Comparison of ENCODE assay signal across 9 cellular contexts in the genomic region with DNA sequence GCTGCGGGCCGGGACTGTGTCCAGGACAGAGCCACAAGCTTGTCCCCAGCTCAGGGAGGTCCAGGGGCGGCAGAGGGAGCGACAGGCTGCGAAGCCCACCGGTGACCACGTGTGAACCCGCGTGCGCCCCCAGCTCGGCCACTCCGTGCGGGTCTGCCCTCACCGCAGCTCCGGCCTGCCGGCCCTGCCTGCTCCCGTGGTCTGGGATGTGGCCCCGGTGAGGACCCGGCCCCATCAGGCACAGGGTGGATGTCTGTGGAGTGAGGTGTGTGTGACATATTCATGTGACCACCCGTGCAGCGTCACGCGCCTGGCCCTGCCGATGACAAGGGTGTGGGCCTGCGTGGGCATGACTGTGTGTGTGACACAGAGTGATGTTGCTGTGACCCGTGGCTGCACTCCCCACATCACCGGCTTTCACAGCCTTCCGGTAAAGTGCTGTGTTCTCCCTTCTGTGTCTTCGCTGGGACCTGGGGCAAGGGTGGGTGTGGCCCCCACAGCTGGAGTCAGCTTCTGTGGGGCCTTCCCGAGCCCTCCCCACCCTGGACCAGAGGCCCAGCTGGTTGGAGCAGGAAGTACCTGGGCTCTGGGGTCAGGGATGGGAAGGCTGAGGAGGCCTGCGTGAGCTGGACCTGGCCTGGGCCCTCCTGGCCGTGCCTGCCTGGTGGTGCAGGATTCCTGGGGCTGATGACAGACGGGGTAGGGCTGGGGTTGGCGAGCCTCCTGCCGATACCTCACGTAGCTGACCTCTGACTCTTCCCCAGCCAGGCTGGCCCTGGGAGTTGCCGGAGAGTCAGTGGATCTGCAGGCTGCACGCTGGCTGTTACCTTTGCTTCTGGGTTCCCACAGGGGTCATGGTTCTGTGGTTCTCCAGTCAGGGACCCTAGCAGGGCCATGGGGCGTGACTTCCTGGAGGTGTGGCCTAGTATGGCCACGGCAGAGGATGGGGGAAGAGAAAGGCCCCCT. TPM values are rescaled to one million over a fixed set of nuclear protein-coding genes. Genes with fewer than 3 reads are reported as not detected.
A peak's percentile ranks its signal among the peaks of the same experiment; 100 is the strongest.
DNase-seq lines count a peak whose midpoint lies in the region; ATAC-seq and TF ChIP-seq lines count a peak whose summit lies in the region.
"Had no signal": no experiment of that assay in that cellular context is flagged by ENCODE, and none has a peak within 500 bp of the region (broad histone marks: within the 10 kb centered on the region; RNA-seq: fewer than 3 reads in every experiment).

No MANE protein-coding gene starts in this region.

- TF ChIP-seq CTCF in heart left ventricle (IDR thresholded peaks at IDR 0.05) (no peak), vagina (IDR thresholded peaks at IDR 0.05) (no peak)

- no peak for DNase-seq in heart left ventricle
- no peak for DNase-seq in Right ventricle myocardium inferior (ENCODE audit: missing footprints)
- no peak for DNase-seq in T-helper 17 cell
- no peak for DNase-seq in vagina (ENCODE audit: extremely low spot score in 2 of 2)
- DNase-seq in kidney glomerular epithelial cell (lab: John Stamatoyannopoulos, UW) = no peak

- no peak overlapping the region for H3K27ac Mint-ChIP-seq in T-helper 17 cell

- WGBS in heart left ventricle, 4 donors = 53 to 63% (median 61%) methylated on average over 28 to 40 of the region's 40 CpGs

- H3K4me1 ChIP-seq in heart left ventricle (peaks cover 0 to 19% (median 9%) of the 10 kb centered on the region in 12 donors), iPS-20b (ENCODE audit: insufficient read depth, low read length) (no peaks in the 10 kb centered on the region), vagina (peaks cover 21% of the 10 kb centered on the region)

- ATAC-seq in heart left ventricle (peak in 1 of 4 donors; percentile 4), Right ventricle myocardium inferior (no peak), T-helper 17 cell (no peak), GM18519 (IDR thresholded peaks at IDR 0.05; ENCODE audit: low FRiP score, unreplicated experiment) (no peak), GM19395 (IDR thresholded peaks at IDR 0.05; ENCODE audit: unreplicated experiment) (no peak)

- intact Hi-C loops in heart left ventricle (cut with DNase I) (no loop called here), Right ventricle myocardium inferior (cut with DNase I) (no loop called here), vagina (cut with DNase I) (no loop called here)

- no peaks in the 10 kb centered on the region for H3K36me3 ChIP-seq in heart left ventricle
- no peaks in the 10 kb centered on the region for H3K36me3 ChIP-seq in iPS-20b (ENCODE audit: insufficient read depth, low read depth, low read length)
- no peaks in the 10 kb centered on the region for H3K36me3 ChIP-seq in vagina

- no peak overlapping the region; the same call in 1 of the 2 replicates for H3K9ac ChIP-seq in iPS-20b (ENCODE audit: low read depth, low read length)

- H3K4me3 Mint-ChIP-seq in T-helper 17 cell = peak overlapping the region; percentile 41

- peaks cover 2% of the 10 kb centered on the region for H3K36me3 Mint-ChIP-seq in T-helper 17 cell (ENCODE audit: low read depth)

- H3K27me3 ChIP-seq in heart left ventricle = peaks cover 0 to 83% (median 36%) of the 10 kb centered on the region in 9 donors
- peaks cover 32% of the 10 kb centered on the region for H3K27me3 ChIP-seq in iPS-20b (ENCODE audit: insufficient read depth, low read length)
- H3K27me3 ChIP-seq in vagina = no peaks in the 10 kb centered on the region

- H3K9me3 ChIP-seq in heart left ventricle (no peaks in the 10 kb centered on the region), T-helper 17 cell (ENCODE audit: control insufficient read depth, low read length, poor library complexity, severe bottlenecking) (no peaks in the 10 kb centered on the region), iPS-20b (ENCODE audit: insufficient read depth, low read depth, low read length) (no peaks in the 10 kb centered on the region), vagina (no peaks in the 10 kb centered on the region)

- H3K4me1 Mint-ChIP-seq in T-helper 17 cell = peaks cover 2% of the 10 kb centered on the region

- TF ChIP-seq POLR2A in heart left ventricle (IDR thresholded peaks at IDR 0.05) (no peak), vagina (IDR thresholded peaks at IDR 0.05) (no peak)

- peak overlapping the region in 7 of 12 donors; percentile 32 to 62 (median 52) for H3K4me3 ChIP-seq in heart left ventricle
- H3K4me3 ChIP-seq in iPS-20b (ENCODE audit: low read length) = peak overlapping the region; percentile 79; the same call in 1 of the 2 replicates
- peak overlapping the region; percentile 40 to 48 for H3K4me3 ChIP-seq in vagina

- no peak overlapping the region for H3K27ac ChIP-seq in heart left ventricle
- H3K27ac ChIP-seq in iPS-20b (ENCODE audit: low read length) = no peak overlapping the region
- H3K27ac ChIP-seq in vagina = peak overlapping the region; percentile 73

- peaks cover 15% of the 10 kb centered on the region for H3K27me3 Mint-ChIP-seq in T-helper 17 cell

RNA-seq across cellular contexts. Expression of a gene that starts 4.1 kb away (rescaled TPM):
- not detected for total RNA-seq in heart left ventricle
- polyA plus RNA-seq in heart left ventricle = not detected
- not detected for total RNA-seq in Right ventricle myocardium inferior
- total RNA-seq in T-helper 17 cell = not detected
- total RNA-seq in vagina = 4.9 TPM
- total RNA-seq: lung microvascular endothelial cell had no signal

RNA-seq across cellular contexts. Expression of a gene that starts 45.9 kb away (rescaled TPM):
- total RNA-seq in heart left ventricle (1 to 10 TPM; 3.7 to 6.6 (median 4.2) TPM), Right ventricle myocardium inferior (2.9 TPM), T-helper 17 cell (10 to 100 TPM; 13.4 to 17.1 TPM), vagina (11.8 TPM)
- 1 to 10 TPM; 7.1 to 7.2 TPM for polyA plus RNA-seq in heart left ventricle

RNA-seq across cellular contexts. Expression of a gene that starts 50.1 kb away (rescaled TPM):
- 10 to 100 TPM in 8 of 9 donors, 1 to 10 TPM in 1; 9.7 to 45.7 (median 22.7) TPM for total RNA-seq in heart left ventricle
- polyA plus RNA-seq in heart left ventricle = 10 to 100 TPM; 11.8 to 14.1 TPM
- total RNA-seq in Right ventricle myocardium inferior = 14.1 TPM
- 1 to 10 TPM; 1.2 to 1.4 TPM for total RNA-seq in T-helper 17 cell
- 25.5 TPM for total RNA-seq in vagina

RNA-seq across cellular contexts. Expression of a gene that starts 56.7 kb away (rescaled TPM):
- 100 to 1,000 TPM in 1 of 9 donors, 10 to 100 TPM in 8; 17.0 to 189 (median 32.8) TPM for total RNA-seq in heart left ventricle
- polyA plus RNA-seq in heart left ventricle = 10 to 100 TPM; 34.4 to 76.5 TPM
- total RNA-seq in Right ventricle myocardium inferior = 19.2 TPM
- total RNA-seq in T-helper 17 cell = 10 to 100 TPM; 19.5 to 52.1 TPM
- 29.0 TPM for total RNA-seq in vagina
